ENCODE assay signal across 1 cellular context in genomic region chr14:32078794-32079663, GRCh38.
A peak's percentile ranks its signal among the peaks of the same experiment; 100 is the strongest.
TF ChIP-seq lines count a peak whose summit lies in the region.

No MANE protein-coding gene starts in this region.

TF ChIP-seq in HepG2, 621 proteins besides CTCF, POLR2A, EP300 and RAD21 (continued from another document and continues in another):
- TF ChIP-seq ELF3 (CRISPR knock-in tag; IDR thresholded peaks at IDR 0.05), result 0 out of 2 replicates have a peak, but pooled peaks have one; percentile 8
- no peak for TF ChIP-seq ZBTB40 (IDR thresholded peaks at IDR 0.05)
- no peak for TF ChIP-seq ZBTB40 (CRISPR knock-in tag; IDR thresholded peaks at IDR 0.05)
- TF ChIP-seq GTF2F1 (IDR thresholded peaks at IDR 0.05; ENCODE audit: low read length), result no peak
- no peak for TF ChIP-seq KLF16 (CRISPR knock-in tag; IDR thresholded peaks at IDR 0.05)
- TF ChIP-seq, protein P1, sequence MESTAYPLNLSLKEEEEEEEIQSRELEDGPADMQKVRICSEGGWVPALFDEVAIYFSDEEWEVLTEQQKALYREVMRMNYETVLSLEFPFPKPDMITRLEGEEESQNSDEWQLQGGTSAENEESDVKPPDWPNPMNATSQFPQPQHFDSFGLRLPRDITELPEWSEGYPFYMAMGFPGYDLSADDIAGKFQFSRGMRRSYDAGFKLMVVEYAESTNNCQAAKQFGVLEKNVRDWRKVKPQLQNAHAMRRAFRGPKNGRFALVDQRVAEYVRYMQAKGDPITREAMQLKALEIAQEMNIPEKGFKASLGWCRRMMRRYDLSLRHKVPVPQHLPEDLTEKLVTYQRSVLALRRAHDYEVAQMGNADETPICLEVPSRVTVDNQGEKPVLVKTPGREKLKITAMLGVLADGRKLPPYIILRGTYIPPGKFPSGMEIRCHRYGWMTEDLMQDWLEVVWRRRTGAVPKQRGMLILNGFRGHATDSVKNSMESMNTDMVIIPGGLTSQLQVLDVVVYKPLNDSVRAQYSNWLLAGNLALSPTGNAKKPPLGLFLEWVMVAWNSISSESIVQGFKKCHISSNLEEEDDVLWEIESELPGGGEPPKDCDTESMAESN (CRISPR knock-in tag; conservative IDR thresholded peaks at IDR 0.05), result no peak
- TF ChIP-seq, protein P2, sequence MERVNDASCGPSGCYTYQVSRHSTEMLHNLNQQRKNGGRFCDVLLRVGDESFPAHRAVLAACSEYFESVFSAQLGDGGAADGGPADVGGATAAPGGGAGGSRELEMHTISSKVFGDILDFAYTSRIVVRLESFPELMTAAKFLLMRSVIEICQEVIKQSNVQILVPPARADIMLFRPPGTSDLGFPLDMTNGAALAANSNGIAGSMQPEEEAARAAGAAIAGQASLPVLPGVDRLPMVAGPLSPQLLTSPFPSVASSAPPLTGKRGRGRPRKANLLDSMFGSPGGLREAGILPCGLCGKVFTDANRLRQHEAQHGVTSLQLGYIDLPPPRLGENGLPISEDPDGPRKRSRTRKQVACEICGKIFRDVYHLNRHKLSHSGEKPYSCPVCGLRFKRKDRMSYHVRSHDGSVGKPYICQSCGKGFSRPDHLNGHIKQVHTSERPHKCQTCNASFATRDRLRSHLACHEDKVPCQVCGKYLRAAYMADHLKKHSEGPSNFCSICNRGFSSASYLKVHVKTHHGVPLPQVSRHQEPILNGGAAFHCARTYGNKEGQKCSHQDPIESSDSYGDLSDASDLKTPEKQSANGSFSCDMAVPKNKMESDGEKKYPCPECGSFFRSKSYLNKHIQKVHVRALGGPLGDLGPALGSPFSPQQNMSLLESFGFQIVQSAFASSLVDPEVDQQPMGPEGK (CRISPR knock-in tag; IDR thresholded peaks at IDR 0.05), result no peak
- TF ChIP-seq ZNF75D (CRISPR knock-in tag; IDR thresholded peaks at IDR 0.05; ENCODE audit: borderline replicate concordance), result no peak
- no peak for TF ChIP-seq RFXANK (CRISPR knock-in tag; IDR thresholded peaks at IDR 0.05)
- TF ChIP-seq HNRNPH1 (optimal IDR thresholded peaks at IDR 0.05; ENCODE audit: low read depth, low read length), result no peak
- no peak for TF ChIP-seq BORCS8-MEF2B (CRISPR knock-in tag; IDR thresholded peaks at IDR 0.05)
- peak; percentile 45; the same call in 1 of the 2 replicates for TF ChIP-seq RARA (CRISPR knock-in tag; IDR thresholded peaks at IDR 0.05)
- TF ChIP-seq, protein P3, sequence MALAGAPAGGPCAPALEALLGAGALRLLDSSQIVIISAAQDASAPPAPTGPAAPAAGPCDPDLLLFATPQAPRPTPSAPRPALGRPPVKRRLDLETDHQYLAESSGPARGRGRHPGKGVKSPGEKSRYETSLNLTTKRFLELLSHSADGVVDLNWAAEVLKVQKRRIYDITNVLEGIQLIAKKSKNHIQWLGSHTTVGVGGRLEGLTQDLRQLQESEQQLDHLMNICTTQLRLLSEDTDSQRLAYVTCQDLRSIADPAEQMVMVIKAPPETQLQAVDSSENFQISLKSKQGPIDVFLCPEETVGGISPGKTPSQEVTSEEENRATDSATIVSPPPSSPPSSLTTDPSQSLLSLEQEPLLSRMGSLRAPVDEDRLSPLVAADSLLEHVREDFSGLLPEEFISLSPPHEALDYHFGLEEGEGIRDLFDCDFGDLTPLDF (CRISPR knock-in tag; IDR thresholded peaks at IDR 0.05), result no peak
- TF ChIP-seq, protein P4, sequence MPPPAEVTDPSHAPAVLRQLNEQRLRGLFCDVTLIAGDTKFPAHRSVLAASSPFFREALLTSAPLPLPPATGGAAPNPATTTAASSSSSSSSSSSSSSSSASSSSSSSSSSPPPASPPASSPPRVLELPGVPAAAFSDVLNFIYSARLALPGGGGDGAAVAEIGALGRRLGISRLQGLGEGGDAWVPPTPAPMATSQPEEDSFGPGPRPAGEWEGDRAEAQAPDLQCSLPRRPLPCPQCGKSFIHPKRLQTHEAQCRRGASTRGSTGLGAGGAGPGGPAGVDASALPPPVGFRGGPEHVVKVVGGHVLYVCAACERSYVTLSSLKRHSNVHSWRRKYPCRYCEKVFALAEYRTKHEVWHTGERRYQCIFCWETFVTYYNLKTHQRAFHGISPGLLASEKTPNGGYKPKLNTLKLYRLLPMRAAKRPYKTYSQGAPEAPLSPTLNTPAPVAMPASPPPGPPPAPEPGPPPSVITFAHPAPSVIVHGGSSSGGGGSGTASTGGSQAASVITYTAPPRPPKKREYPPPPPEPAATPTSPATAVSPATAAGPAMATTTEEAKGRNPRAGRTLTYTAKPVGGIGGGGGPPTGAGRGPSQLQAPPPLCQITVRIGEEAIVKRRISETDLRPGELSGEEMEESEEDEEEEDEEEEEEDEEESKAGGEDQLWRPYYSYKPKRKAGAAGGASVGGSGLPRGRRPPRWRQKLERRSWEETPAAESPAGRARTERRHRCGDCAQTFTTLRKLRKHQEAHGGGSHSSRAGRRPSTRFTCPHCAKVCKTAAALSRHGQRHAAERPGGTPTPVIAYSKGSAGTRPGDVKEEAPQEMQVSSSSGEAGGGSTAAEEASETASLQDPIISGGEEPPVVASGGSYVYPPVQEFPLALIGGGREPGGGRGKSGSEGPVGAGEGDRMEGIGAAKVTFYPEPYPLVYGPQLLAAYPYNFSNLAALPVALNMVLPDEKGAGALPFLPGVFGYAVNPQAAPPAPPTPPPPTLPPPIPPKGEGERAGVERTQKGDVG (CRISPR knock-in tag; IDR thresholded peaks at IDR 0.05; ENCODE audit: borderline replicate concordance), result no peak
- TF ChIP-seq FIP1L1 (IDR thresholded peaks at IDR 0.05; ENCODE audit: borderline replicate concordance, insufficient read depth, low read depth, low read length), result no peak
- TF ChIP-seq ZEB1 (IDR thresholded peaks at IDR 0.05; ENCODE audit: insufficient replicate concordance, low read depth), result no peak
- no peak for TF ChIP-seq JDP2 (CRISPR knock-in tag; IDR thresholded peaks at IDR 0.05; ENCODE audit: borderline replicate concordance)
- TF ChIP-seq ZNF546 (CRISPR knock-in tag; conservative IDR thresholded peaks at IDR 0.05), result no peak
- TF ChIP-seq ZNF577 (CRISPR knock-in tag; IDR thresholded peaks at IDR 0.05; ENCODE audit: borderline replicate concordance, low read depth), result no peak
- TF ChIP-seq, protein P5, sequence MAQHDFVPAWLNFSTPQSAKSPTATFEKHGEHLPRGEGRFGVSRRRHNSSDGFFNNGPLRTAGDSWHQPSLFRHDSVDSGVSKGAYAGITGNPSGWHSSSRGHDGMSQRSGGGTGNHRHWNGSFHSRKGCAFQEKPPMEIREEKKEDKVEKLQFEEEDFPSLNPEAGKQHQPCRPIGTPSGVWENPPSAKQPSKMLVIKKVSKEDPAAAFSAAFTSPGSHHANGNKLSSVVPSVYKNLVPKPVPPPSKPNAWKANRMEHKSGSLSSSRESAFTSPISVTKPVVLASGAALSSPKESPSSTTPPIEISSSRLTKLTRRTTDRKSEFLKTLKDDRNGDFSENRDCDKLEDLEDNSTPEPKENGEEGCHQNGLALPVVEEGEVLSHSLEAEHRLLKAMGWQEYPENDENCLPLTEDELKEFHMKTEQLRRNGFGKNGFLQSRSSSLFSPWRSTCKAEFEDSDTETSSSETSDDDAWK (CRISPR knock-in tag; IDR thresholded peaks at IDR 0.05), result no peak
- no peak for TF ChIP-seq HNF4A (CRISPR knock-in tag; IDR thresholded peaks at IDR 0.05)
- TF ChIP-seq, protein P6, sequence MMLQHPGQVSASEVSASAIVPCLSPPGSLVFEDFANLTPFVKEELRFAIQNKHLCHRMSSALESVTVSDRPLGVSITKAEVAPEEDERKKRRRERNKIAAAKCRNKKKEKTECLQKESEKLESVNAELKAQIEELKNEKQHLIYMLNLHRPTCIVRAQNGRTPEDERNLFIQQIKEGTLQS (CRISPR knock-in tag; IDR thresholded peaks at IDR 0.05), result no peak
- TF ChIP-seq ZNF567 (CRISPR knock-in tag; IDR thresholded peaks at IDR 0.05; ENCODE audit: borderline replicate concordance), result no peak
- no peak for TF ChIP-seq RFX1 (IDR thresholded peaks at IDR 0.05)
- TF ChIP-seq, protein P7, sequence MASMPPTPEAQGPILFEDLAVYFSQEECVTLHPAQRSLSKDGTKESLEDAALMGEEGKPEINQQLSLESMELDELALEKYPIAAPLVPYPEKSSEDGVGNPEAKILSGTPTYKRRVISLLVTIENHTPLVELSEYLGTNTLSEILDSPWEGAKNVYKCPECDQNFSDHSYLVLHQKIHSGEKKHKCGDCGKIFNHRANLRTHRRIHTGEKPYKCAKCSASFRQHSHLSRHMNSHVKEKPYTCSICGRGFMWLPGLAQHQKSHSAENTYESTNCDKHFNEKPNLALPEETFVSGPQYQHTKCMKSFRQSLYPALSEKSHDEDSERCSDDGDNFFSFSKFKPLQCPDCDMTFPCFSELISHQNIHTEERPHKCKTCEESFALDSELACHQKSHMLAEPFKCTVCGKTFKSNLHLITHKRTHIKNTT (CRISPR knock-in tag; IDR thresholded peaks at IDR 0.05), result no peak
- TF ChIP-seq MLLT10 (CRISPR knock-in tag; IDR thresholded peaks at IDR 0.05), result no peak
- TF ChIP-seq ZNF44 (CRISPR knock-in tag; IDR thresholded peaks at IDR 0.05), result no peak
- TF ChIP-seq TMF1 (CRISPR knock-in tag; IDR thresholded peaks at IDR 0.05; ENCODE audit: low read depth), result no peak
- TF ChIP-seq, protein P8, sequence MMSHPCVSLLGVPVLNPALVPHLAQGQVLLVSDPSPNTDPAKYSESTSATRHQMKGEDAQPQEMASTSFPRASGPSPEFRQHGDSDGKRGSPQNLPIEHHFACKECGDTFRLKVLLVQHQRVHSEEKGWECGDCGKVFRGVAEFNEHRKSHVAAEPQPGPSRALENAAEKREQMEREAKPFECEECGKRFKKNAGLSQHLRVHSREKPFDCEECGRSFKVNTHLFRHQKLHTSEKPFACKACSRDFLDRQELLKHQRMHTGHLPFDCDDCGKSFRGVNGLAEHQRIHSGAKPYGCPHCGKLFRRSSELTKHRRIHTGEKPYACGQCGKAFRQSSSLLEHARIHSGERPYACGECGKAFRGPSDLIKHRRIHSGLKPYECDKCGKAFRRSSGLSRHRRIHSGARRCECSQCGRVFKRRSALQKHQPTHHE (CRISPR knock-in tag; IDR thresholded peaks at IDR 0.05; ENCODE audit: borderline replicate concordance), result no peak
- TF ChIP-seq KLF12 (CRISPR knock-in tag; IDR thresholded peaks at IDR 0.05; ENCODE audit: borderline replicate concordance), result no peak
- no peak for TF ChIP-seq FOXK2 (IDR thresholded peaks at IDR 0.05)
- no peak for TF ChIP-seq ADNP (CRISPR knock-in tag; IDR thresholded peaks at IDR 0.05)
- no peak for TF ChIP-seq ZNF83 (CRISPR knock-in tag; IDR thresholded peaks at IDR 0.05; ENCODE audit: borderline replicate concordance)
- TF ChIP-seq U2AF1 (optimal IDR thresholded peaks at IDR 0.05; ENCODE audit: low read depth, low read length), result no peak
- TF ChIP-seq ZNF251 (CRISPR knock-in tag; IDR thresholded peaks at IDR 0.05), result no peak
- TF ChIP-seq MED1 (CRISPR knock-in tag; IDR thresholded peaks at IDR 0.05), result no peak
- TF ChIP-seq ESRRA (CRISPR knock-in tag; IDR thresholded peaks at IDR 0.05; ENCODE audit: low read depth), result no peak
- TF ChIP-seq RBAK (CRISPR knock-in tag; IDR thresholded peaks at IDR 0.05), result no peak
